In genomic region chr19:28961772-28962500, GRCh38 we compare ENCODE assay signal across 22 cellular contexts.
DNase-seq lines count a peak whose midpoint lies in the region; ATAC-seq, FAIRE-seq and TF ChIP-seq lines count a peak whose summit lies in the region.
"Had no signal": no experiment of that assay in that cellular context is flagged by ENCODE, and none has a peak within 500 bp of the region (broad histone marks: within the 10 kb centered on the region; RNA-seq: fewer than 3 reads in every experiment).

No MANE protein-coding gene starts in this region.

- no peak for TF ChIP-seq CTCF in A549 (IDR thresholded peaks at IDR 0.05)

- POLR2A ChIA-PET in A549 (lab: Yijun Ruan, JAX) = no interaction called here

- no peak for TF ChIP-seq EP300 in A549 (IDR thresholded peaks at IDR 0.05)

- H3K9me3 ChIP-seq in A549 = no peaks in the 10 kb centered on the region
- H3K9me3 ChIP-seq: gastrocnemius medialis, right atrium auricular region, thyroid gland had no signal

- no peak overlapping the region for H3K4me2 ChIP-seq in A549

- H3K4me3 ChIP-seq in A549 = no peak overlapping the region
- H3K4me3 ChIP-seq: gastrocnemius medialis, right atrium auricular region, SK-N-MC, thyroid gland had no signal

- CTCF ChIA-PET in A549 (lab: Yijun Ruan, JAX) = interaction anchor here (1.3 kb wide), 1 partner anchor 22 kb away, joined by 3 read pairs; no protein-coding TSS in a partner anchor

- H3K27ac ChIP-seq in A549 = no peak overlapping the region
- H3K27ac ChIP-seq: 22Rv1, gastrocnemius medialis, right atrium auricular region, SK-N-MC, thyroid gland had no signal

- DNase-seq in A549 (ENCODE audit: low read depth in 1 of 2, low spot score in 1 of 2) (no peak), GM03348 (ENCODE audit: low spot score) (peak; percentile 65), amniotic epithelial cell (ENCODE audit: low read depth) (peak; percentile 33), glomerular visceral epithelial cell (ENCODE audit: extremely low spot score) (peak; percentile 75), NOMO-1 (lab: John Stamatoyannopoulos, UW; ENCODE audit: unreplicated experiment in 2 of 2) (no peak), SIG-M5 (lab: John Stamatoyannopoulos, UW) (no peak)
- no peak for DNase-seq in stimulated activated CD4-positive, alpha-beta T cell treated with anti-CD3 and anti-CD28 coated beads, Interleukin-4, amount 100 ng/mL, for 24 hours
- DNase-seq: activated CD4-positive, alpha-beta T cell treated with anti-CD3 and anti-CD28 coated beads for 1 hour; activated naive CD8-positive, alpha-beta T cell treated with anti-CD3 and anti-CD28 coated beads for 36 hours; CD4-positive, alpha-beta memory T cell; effector memory CD4-positive, alpha-beta T cell; gastrocnemius medialis; KG1; NCI-H1092; NCI-H2107; NCI-H524; stimulated activated naive CD4-positive, alpha-beta T cell; thyroid gland had no signal

- no peak for TF ChIP-seq POLR2A in A549 (IDR thresholded peaks at IDR 0.05; ENCODE audit: low read length)

- TF ChIP-seq RAD21 in A549 (conservative IDR thresholded peaks at IDR 0.05 in 1 of 2, IDR thresholded peaks at IDR 0.05 in 1 of 2) = no peak

- H3K4me1 ChIP-seq in A549 = no peaks in the 10 kb centered on the region
- H3K4me1 ChIP-seq: thyroid gland had no signal

- ATAC-seq in A549 (no peak), esophagus mucosa (no peak)
- ATAC-seq: gastrocnemius medialis had no signal

- peak; percentile 18 for FAIRE-seq in A549 (lab: Jason Lieb, UNC)

- WGBS in A549 (ENCODE audit: missing lambda C conversion rate) = 7% methylated on average over 1 of the region's 1 CpG

TF ChIP-seq in A549, 52 proteins besides CTCF, POLR2A, EP300 and RAD21:
- TF ChIP-seq PBX3 (IDR thresholded peaks at IDR 0.05) = no peak
TF ChIP-seq in A549: peak in this region for 0.

Comparison
In these comparisons a context has a peak if more than half of its experiments do, and no peak if none do; other contexts are left out.
1. DNase-seq: peak in GM03348 (single experiment), amniotic epithelial cell (single experiment) and glomerular visceral epithelial cell (single experiment); none in A549 (0 of 2), NOMO-1 (0 of 2), stimulated activated CD4-positive, alpha-beta T cell treated with anti-CD3 and anti-CD28 coated beads, Interleukin-4, amount 100 ng/mL, for 24 hours (single experiment) and SIG-M5 (single experiment).